ENCODE assay signal across 16 cellular contexts in genomic region chr17:11969565-11969964, GRCh38. TPM values are rescaled to one million over a fixed set of nuclear protein-coding genes. Genes with fewer than 3 reads are reported as not detected.
DNase-seq lines count a peak whose midpoint lies in the region; ATAC-seq and TF ChIP-seq lines count a peak whose summit lies in the region.
"Had no signal": no experiment of that assay in that cellular context is flagged by ENCODE, and none has a peak within 500 bp of the region (broad histone marks: within the 10 kb centered on the region; RNA-seq: fewer than 3 reads in every experiment).

No MANE protein-coding gene starts in this region.

- H3K27me3 ChIP-seq in esophagus squamous epithelium (no peaks in the 10 kb centered on the region), osteoblast (ENCODE audit: insufficient read depth, low read length) (no peaks in the 10 kb centered on the region), H9 (ENCODE audit: insufficient read depth, low read length) (no peaks in the 10 kb centered on the region)
- H3K27me3 ChIP-seq: BLaER1 had no signal

- peaks cover 24 to 25% of the 10 kb centered on the region in 2 experiments for H3K9me3 Mint-ChIP-seq in H9

- H2BK5ac ChIP-seq in H9 (ENCODE audit: insufficient read length, low read length), result no peak overlapping the region

- no peak overlapping the region for H4K91ac ChIP-seq in H9 (ENCODE audit: insufficient read length, low read depth, low read length)

- H3K36me3 Mint-ChIP-seq in H9 (ENCODE audit: insufficient read depth in 1 of 3, low read depth in 3 of 3), result peaks cover 26 to 35% (median 35%) of the 10 kb centered on the region in 3 experiments

- peaks cover 15 to 19% of the 10 kb centered on the region in 2 experiments for H3K4me1 Mint-ChIP-seq in H9
- H3K4me1 Mint-ChIP-seq: CD8-positive, alpha-beta memory T cell had no signal

- ATAC-seq in GM18858 (IDR thresholded peaks at IDR 0.05; ENCODE audit: unreplicated experiment), result no peak
- ATAC-seq: GM23338 had no signal

- H4K20me1 ChIP-seq in osteoblast (ENCODE audit: insufficient read depth, low read length) (no peaks in the 10 kb centered on the region), H9 (ENCODE audit: control insufficient read depth, insufficient read depth, insufficient read length) (no peaks in the 10 kb centered on the region)
- H4K20me1 ChIP-seq: BLaER1 had no signal

- H3K4me2 ChIP-seq in osteoblast (ENCODE audit: insufficient read depth, low read length) (no peak overlapping the region), H9 (ENCODE audit: insufficient read depth, insufficient read length, low read length) (no peak overlapping the region)
- H3K4me2 ChIP-seq: BLaER1, GM23338 had no signal

- no peak overlapping the region for H4K8ac ChIP-seq in H9 (replicated peaks; ENCODE audit: insufficient read length, low read depth, low read length)

- H3K4ac ChIP-seq in H9 (ENCODE audit: low read depth, low read length), result no peak overlapping the region

- intact Hi-C loops in esophagus squamous epithelium (cut with DNase I), result loop anchor here (2.0 kb wide), 1 partner anchor 15 kb away; no protein-coding TSS in a partner anchor

- H3K4me3 Mint-ChIP-seq in H9, result no peak overlapping the region
- H3K4me3 Mint-ChIP-seq: CD8-positive, alpha-beta memory T cell; GM23338 had no signal

- H3K9ac ChIP-seq in H9 (ENCODE audit: extremely low read depth, insufficient read length, low read length), result no peak overlapping the region
- H3K9ac ChIP-seq: BLaER1 had no signal

- CTCF ChIA-PET in RWPE1 (lab: Yijun Ruan, JAX), result no interaction called here

- H3K27ac ChIP-seq in RWPE1 (peak overlapping the region; percentile 45), esophagus squamous epithelium (peak overlapping the region; percentile 74 to 86 (median 82)), osteoblast (ENCODE audit: low read depth, low read length) (no peak overlapping the region), H9 (ENCODE audit: insufficient read length, low read depth, low read length) (no peak overlapping the region)
- H3K27ac ChIP-seq: BLaER1 had no signal

- TF ChIP-seq CTCF in RWPE1 (conservative IDR thresholded peaks at IDR 0.05; ENCODE audit: low read depth) (no peak), choroid plexus epithelial cell (conservative IDR thresholded peaks at IDR 0.05; ENCODE audit: low read depth, low read length) (no peak), esophagus squamous epithelium (IDR thresholded peaks at IDR 0.05) (no peak), osteoblast (IDR thresholded peaks at IDR 0.05; ENCODE audit: extremely low read depth, low read depth, low read length) (no peak), H9 (conservative IDR thresholded peaks at IDR 0.05) (no peak)

- H2AK5ac ChIP-seq in H9 (ENCODE audit: insufficient read length, low read length), result no peak overlapping the region

- 38 to 48% methylated on average over 2 of the region's 2 CpGs for WGBS in esophagus squamous epithelium, 2 donors
- no CpG with 5 or more reads among the region's 2 CpGs for WGBS in H9 (ENCODE audit: extremely low coverage, insufficient read length, low lambda C conversion rate)

- no peak overlapping the region for H3K56ac ChIP-seq in H9 (ENCODE audit: insufficient read length, low read depth, low read length)

- H4K5ac ChIP-seq in H9 (ENCODE audit: insufficient read length, low read depth, low read length), result no peak overlapping the region

- H3K36me3 ChIP-seq in esophagus squamous epithelium, result no peaks in the 10 kb centered on the region
- no peaks in the 10 kb centered on the region for H3K36me3 ChIP-seq in osteoblast (ENCODE audit: insufficient read depth, low read length)

- H3K23me2 ChIP-seq in H9 (ENCODE audit: insufficient read length, low read depth, low read length, poor library complexity, severe bottlenecking), result no peaks in the 10 kb centered on the region

- H3K14ac ChIP-seq in H9 (ENCODE audit: insufficient read depth, low read length), result no peak overlapping the region

- peaks cover 3 to 49% (median 13%) of the 10 kb centered on the region in 3 donors for H3K4me1 ChIP-seq in esophagus squamous epithelium
- no peaks in the 10 kb centered on the region for H3K4me1 ChIP-seq in osteoblast (ENCODE audit: insufficient read depth, low read length)
- H3K4me1 ChIP-seq in H9 (ENCODE audit: insufficient read depth, low read length), result no peaks in the 10 kb centered on the region
- H3K4me1 ChIP-seq: BLaER1, Caco-2 had no signal

- no peak overlapping the region for H2BK15ac ChIP-seq in H9 (ENCODE audit: low read depth, low read length)

- H3K9me3 ChIP-seq in esophagus squamous epithelium (peaks cover 0 to 11% (median 4%) of the 10 kb centered on the region in 3 donors), osteoblast (ENCODE audit: low read depth, low read length) (no peaks in the 10 kb centered on the region), H9 (ENCODE audit: control insufficient read depth, low read depth, low read length) (peaks cover 5% of the 10 kb centered on the region)
- H3K9me3 ChIP-seq: Caco-2 had no signal

- H3K27me3 Mint-ChIP-seq in H9 (ENCODE audit: low read depth), result no peaks in the 10 kb centered on the region
- H3K27me3 Mint-ChIP-seq: CD8-positive, alpha-beta memory T cell had no signal

- no peak for TF ChIP-seq POLR2A in esophagus squamous epithelium (IDR thresholded peaks at IDR 0.05)

- no peak overlapping the region for H3K18ac ChIP-seq in H9 (ENCODE audit: insufficient read length, low read depth, low read length)

- no peak overlapping the region for H2BK12ac ChIP-seq in H9 (ENCODE audit: insufficient read length, low read depth, low read length)

- no peak overlapping the region for H2BK120ac ChIP-seq in H9 (ENCODE audit: low read depth, low read length, poor library complexity, severe bottlenecking)

- H3K4me3 ChIP-seq in choroid plexus epithelial cell (ENCODE audit: low read depth, low read length), result no peak overlapping the region
- no peak overlapping the region for H3K4me3 ChIP-seq in esophagus squamous epithelium
- H3K4me3 ChIP-seq in osteoblast (ENCODE audit: insufficient read depth, low read length), result no peak overlapping the region
- H3K4me3 ChIP-seq: BLaER1, GM23338 had no signal

- no peak overlapping the region for H3K27ac Mint-ChIP-seq in H9
- H3K27ac Mint-ChIP-seq: CD8-positive, alpha-beta memory T cell; GM23338 had no signal

- POLR2A ChIA-PET in RWPE1 (lab: Yijun Ruan, JAX; ENCODE audit: low non-redundant PET), result no interaction called here

- H3T11ph ChIP-seq in H9 (ENCODE audit: low read length), result no peak overlapping the region

- no peaks in the 10 kb centered on the region for H3K79me2 ChIP-seq in osteoblast (ENCODE audit: insufficient read depth, low read length)
- H3K79me2 ChIP-seq in H9 (ENCODE audit: insufficient read depth, low read length), result no peaks in the 10 kb centered on the region

- H2AFZ ChIP-seq in osteoblast (ENCODE audit: low read length), result no peak overlapping the region
- H2AFZ ChIP-seq in H9 (ENCODE audit: low read length), result no peak overlapping the region
- H2AFZ ChIP-seq: GM23338 had no signal

- no peaks in the 10 kb centered on the region for H3K79me1 ChIP-seq in H9 (ENCODE audit: insufficient read depth, low read depth, low read length, poor library complexity, severe bottlenecking)

- no peak overlapping the region for H2BK20ac ChIP-seq in H9 (ENCODE audit: low read depth, low read length, poor library complexity, severe bottlenecking)

- DNase-seq in RWPE1 (ENCODE audit: low spot score) (peak; percentile 24), choroid plexus epithelial cell (ENCODE audit: low read depth) (peak; percentile 5), esophagus squamous epithelium (lab: John Stamatoyannopoulos, UW) (no peak), osteoblast (ENCODE audit: insufficient read length, low spot score, missing footprints) (peak; percentile 22), MV-4-11 (lab: John Stamatoyannopoulos, UW) (no peak), H9 (no peak)
- DNase-seq: 8988T; AML-193; Caco-2; CD8-positive, alpha-beta memory T cell; DND-41; GF-D8; H7 had no signal

- H3K23ac ChIP-seq in H9 (ENCODE audit: insufficient read length, low read depth, low read length), result no peak overlapping the region

RNA-seq across cellular contexts. Expression of gene ZNF18, which starts 27.7 kb away (rescaled TPM):
- 10 to 100 TPM in 1 of 4 donors, 1 to 10 TPM in 3; 4.7 to 10.5 (median 7.5) TPM for total RNA-seq in esophagus squamous epithelium
- total RNA-seq in osteoblast, result 13.0 and 13.4 TPM in 2 replicates
- 6.8 and 7.0 TPM in 2 replicates for total RNA-seq in H9 (2021)

RNA-seq across cellular contexts. Expression of gene MAP2K4, which starts 51.1 kb away (rescaled TPM):
- total RNA-seq in esophagus squamous epithelium (10 to 100 TPM; 25.2 to 43.0 (median 33.2) TPM), osteoblast (40.9 and 41.8 TPM in 2 replicates), H9 (2021) (46.1 and 47.5 TPM in 2 replicates)

Comparison
In these comparisons a context has a peak if more than half of its experiments do, and no peak if none do; other contexts are left out.
1. DNase-seq: peak in RWPE1 (single experiment), choroid plexus epithelial cell (single experiment) and osteoblast (single experiment); none in esophagus squamous epithelium (single experiment), MV-4-11 (single experiment) and H9 (single experiment).
2. H3K27ac ChIP-seq: peak in RWPE1 (single experiment) and esophagus squamous epithelium (4 of 4); none in osteoblast (single experiment) and H9 (single experiment).